Comparison of ENCODE assay signal across 8 cellular contexts in the genomic region with DNA sequence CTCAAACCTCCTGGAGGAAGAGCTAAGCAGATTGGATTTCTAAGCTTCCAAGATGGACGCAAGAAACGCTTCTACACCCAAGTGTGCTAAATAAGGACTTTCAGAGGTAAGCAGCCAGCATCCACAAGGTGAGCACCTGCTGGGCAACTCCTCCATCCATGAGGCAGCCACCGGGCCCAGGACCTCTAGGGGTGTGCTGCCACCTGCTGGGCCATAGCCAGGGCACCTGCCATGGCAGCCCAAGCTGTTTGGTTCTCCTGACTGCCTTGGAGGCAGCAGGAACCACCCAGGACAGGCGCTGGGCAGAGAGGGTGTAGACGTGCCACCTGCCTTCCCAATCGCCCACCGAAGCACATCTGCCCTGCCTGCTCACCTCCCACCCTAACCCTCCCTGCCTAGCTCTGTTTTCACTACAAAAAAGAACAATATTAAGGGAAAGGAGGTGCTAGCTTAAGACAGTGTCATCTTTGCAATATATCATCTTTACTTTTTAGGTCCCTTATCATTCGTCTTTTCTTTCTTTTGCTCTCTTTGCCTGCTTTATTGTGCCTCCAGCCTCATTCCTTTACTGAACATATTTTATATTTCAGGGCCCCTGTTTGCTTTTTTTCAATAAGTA. TPM values are rescaled to one million over a fixed set of nuclear protein-coding genes. Genes with fewer than 3 reads are reported as not detected.
DNase-seq lines count a peak whose midpoint lies in the region; ATAC-seq and TF ChIP-seq lines count a peak whose summit lies in the region.

No MANE protein-coding gene starts in this region.

- H3K4me1 Mint-ChIP-seq in activated naive CD8-positive, alpha-beta T cell treated with anti-CD3 and anti-CD28 coated beads for 36 hours: peaks cover 21% of the 10 kb centered on the region

- peak; percentile 82 for ATAC-seq in GM18909 (IDR thresholded peaks at IDR 0.05; ENCODE audit: poor library complexity, unreplicated experiment)

- no peaks in the 10 kb centered on the region for H3K27me3 Mint-ChIP-seq in activated naive CD8-positive, alpha-beta T cell treated with anti-CD3 and anti-CD28 coated beads for 36 hours

- TF ChIP-seq CTCF in AG10803 (conservative IDR thresholded peaks at IDR 0.05; ENCODE audit: low read length): peak; percentile 22

- no peak overlapping the region for H3K27ac Mint-ChIP-seq in activated naive CD8-positive, alpha-beta T cell treated with anti-CD3 and anti-CD28 coated beads for 36 hours

- no peak overlapping the region for H3K4me3 ChIP-seq in AG10803 (ENCODE audit: low read length)

- H3K4me3 Mint-ChIP-seq in activated naive CD8-positive, alpha-beta T cell treated with anti-CD3 and anti-CD28 coated beads for 36 hours: no peak overlapping the region

- H3K9me3 Mint-ChIP-seq in activated naive CD8-positive, alpha-beta T cell treated with anti-CD3 and anti-CD28 coated beads for 36 hours: no peaks in the 10 kb centered on the region

- DNase-seq in AG10803 (ENCODE audit: low read depth): no peak
- DNase-seq in LoVo (ENCODE audit: low spot score): peak; percentile 86
- peak; percentile 32 for DNase-seq in SKM-1 treated with dmso at 0.1 percent for 144 hours (lab: John Stamatoyannopoulos, UW; ENCODE audit: unreplicated experiment)
- peak; percentile 78 for DNase-seq in activated naive CD8-positive, alpha-beta T cell treated with anti-CD3 and anti-CD28 coated beads for 36 hours
- peak; percentile 15 for DNase-seq in kidney glomerular epithelial cell (lab: John Stamatoyannopoulos, UW)
- peak; percentile 63 for DNase-seq in stimulated activated CD8-positive, alpha-beta memory T cell treated with anti-CD3 and anti-CD28 coated beads, Interleukin-12 subunit alpha, Interleukin-12 subunit beta, amount 100 ng/mL, for 4 hours (ENCODE audit: low read depth)
- DNase-seq in NCI-H187 treated with DMSO at 0.1 percent for 48 hours (lab: John Stamatoyannopoulos, UW): no peak

- peaks cover 11% of the 10 kb centered on the region for H3K36me3 Mint-ChIP-seq in activated naive CD8-positive, alpha-beta T cell treated with anti-CD3 and anti-CD28 coated beads for 36 hours

RNA-seq across cellular contexts. Expression of a gene that starts 12.9 kb away (rescaled TPM):
- total RNA-seq in activated naive CD8-positive, alpha-beta T cell treated with anti-CD3 and anti-CD28 coated beads for 36 hours: under 1 TPM; 0.43 to 0.50 TPM

RNA-seq across cellular contexts. Expression of a gene that starts 18.9 kb away (rescaled TPM):
- total RNA-seq in activated naive CD8-positive, alpha-beta T cell treated with anti-CD3 and anti-CD28 coated beads for 36 hours: 10 to 100 TPM; 35.2 to 35.9 TPM

RNA-seq across cellular contexts. Expression of a gene that starts 24.2 kb away (rescaled TPM):
- 10 to 100 TPM; 20.1 to 20.8 TPM for total RNA-seq in activated naive CD8-positive, alpha-beta T cell treated with anti-CD3 and anti-CD28 coated beads for 36 hours

RNA-seq across cellular contexts. Expression of a gene that starts 24.6 kb away (rescaled TPM):
- 10 to 100 TPM; 39.8 to 41.7 TPM for total RNA-seq in activated naive CD8-positive, alpha-beta T cell treated with anti-CD3 and anti-CD28 coated beads for 36 hours

RNA-seq across cellular contexts. Expression of a gene that starts 27.7 kb away (rescaled TPM):
- total RNA-seq in activated naive CD8-positive, alpha-beta T cell treated with anti-CD3 and anti-CD28 coated beads for 36 hours: 10 to 100 TPM; 32.0 to 32.4 TPM

Comparison
In these comparisons a context has a peak if more than half of its experiments do, and no peak if none do; other contexts are left out.
1. DNase-seq: peak in LoVo (single experiment), SKM-1 treated with dmso at 0.1 percent for 144 hours (single experiment), activated naive CD8-positive, alpha-beta T cell treated with anti-CD3 and anti-CD28 coated beads for 36 hours (single experiment), kidney glomerular epithelial cell (single experiment) and stimulated activated CD8-positive, alpha-beta memory T cell treated with anti-CD3 and anti-CD28 coated beads, Interleukin-12 subunit alpha, Interleukin-12 subunit beta, amount 100 ng/mL, for 4 hours (single experiment); none in AG10803 (single experiment) and NCI-H187 treated with DMSO at 0.1 percent for 48 hours (single experiment).